ENCODE assay signal across 8 cellular contexts in genomic region chr9:114291064-114291474, GRCh38. TPM values are rescaled to one million over a fixed set of nuclear protein-coding genes. Genes with fewer than 3 reads are reported as not detected.
DNase-seq lines count a peak whose midpoint lies in the region; ATAC-seq lines count a peak whose summit lies in the region.

No MANE protein-coding gene starts in this region.

- no peak for ATAC-seq in HG03469 (IDR thresholded peaks at IDR 0.05; ENCODE audit: unreplicated experiment)

- peak; percentile 72 for DNase-seq in AG08396 (ENCODE audit: low spot score)
- DNase-seq in GM19240 (ENCODE audit: insufficient read length, low spot score), result peak; percentile 30
- peak; percentile 58 for DNase-seq in NCI-H748 (lab: John Stamatoyannopoulos, UW; ENCODE audit: unreplicated experiment)
- peak; percentile 13 for DNase-seq in activated CD8-positive, alpha-beta memory T cell treated with anti-CD3 and anti-CD28 coated beads, Interleukin-2, amount 50 U/mL, for 1 hour (ENCODE audit: extremely low read depth)
- DNase-seq in epidermal melanocyte (ENCODE audit: insufficient read length, low spot score), result peak; percentile 32
- peak; percentile 80 for DNase-seq in myocyte (ENCODE audit: low read depth)
- DNase-seq in stimulated activated CD8-positive, alpha-beta memory T cell treated with anti-CD3 and anti-CD28 coated beads, Interleukin-7, amount 100 ng/mL, for 1 hour (ENCODE audit: low read depth in 2 of 2), result peak; percentile 45 to 59

RNA-seq across cellular contexts. Expression of gene ORM1, which starts 31.8 kb away (rescaled TPM):
- total RNA-seq in myocyte, result not detected in 2 replicates
- polyA plus RNA-seq in myocyte (2012), result not detected

RNA-seq across cellular contexts. Expression of gene ORM2, which starts 38.6 kb away (rescaled TPM):
- not detected in 2 replicates for total RNA-seq in myocyte
- not detected for polyA plus RNA-seq in myocyte (2012)

Comparison
In these comparisons a context has a peak if more than half of its experiments do, and no peak if none do; other contexts are left out.
1. DNase-seq: peak in every context shown above with its lines; median percentile 80 in myocyte; 72 in AG08396; 58 in NCI-H748; 52 in stimulated activated CD8-positive, alpha-beta memory T cell treated with anti-CD3 and anti-CD28 coated beads, Interleukin-7, amount 100 ng/mL, for 1 hour; 32 in epidermal melanocyte; 30 in GM19240; 13 in activated CD8-positive, alpha-beta memory T cell treated with anti-CD3 and anti-CD28 coated beads, Interleukin-2, amount 50 U/mL, for 1 hour.